ENCODE assay signal across 29 cellular contexts in the genomic region with DNA sequence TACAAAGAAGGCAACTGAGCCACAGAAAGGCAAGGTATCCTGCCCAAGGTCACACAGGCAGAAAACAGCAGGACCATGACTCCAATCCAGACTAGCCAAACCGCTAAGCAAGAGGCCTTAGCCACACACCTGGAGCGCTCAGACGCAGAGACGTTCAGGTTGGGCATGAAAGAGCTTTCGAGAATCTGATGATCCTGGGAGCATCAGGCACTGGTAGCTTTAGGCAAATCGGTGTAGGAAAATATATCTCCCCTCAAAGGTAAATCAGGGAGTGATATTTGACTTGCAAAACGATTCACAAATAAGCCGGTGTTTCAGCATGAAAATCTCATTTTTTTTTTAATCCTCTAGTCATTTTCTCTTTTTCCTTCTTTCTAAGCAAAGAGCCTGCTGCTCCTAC.
"Had no signal": no experiment of that assay in that cellular context is flagged by ENCODE, and none has a peak within 500 bp of the region (broad histone marks: within the 10 kb centered on the region; RNA-seq: fewer than 3 reads in every experiment).

No MANE protein-coding gene starts in this region.

- FAIRE-seq: colon, endometrium, keratinocyte had no signal

- H3K4me3 Mint-ChIP-seq: activated naive CD4-positive, alpha-beta T cell treated with anti-CD3 and anti-CD28 coated beads for 36 hours; activated naive CD8-positive, alpha-beta T cell treated with anti-CD3 and anti-CD28 coated beads for 36 hours; naive B cell; nephron progenitor cell; stimulated activated effector memory CD8-positive, alpha-beta T cell treated with anti-CD3 and anti-CD28 coated beads, Interleukin-12 subunit alpha, Interleukin-12 subunit beta, amount 100 ng/mL, for 72 hours had no signal

- H3K9me3 ChIP-seq: adrenal gland, body of pancreas, esophagus squamous epithelium, ovary, thyroid gland had no signal

- H3K36me3 Mint-ChIP-seq: activated naive CD8-positive, alpha-beta T cell treated with anti-CD3 and anti-CD28 coated beads for 36 hours; stimulated activated effector memory CD8-positive, alpha-beta T cell treated with anti-CD3 and anti-CD28 coated beads, Interleukin-12 subunit alpha, Interleukin-12 subunit beta, amount 100 ng/mL, for 72 hours had no signal

- H3K4me3 ChIP-seq: adrenal gland, body of pancreas, esophagus squamous epithelium, ovary, skin epidermis, stomach, thyroid gland had no signal

- H3K9me3 Mint-ChIP-seq: activated naive CD8-positive, alpha-beta T cell treated with anti-CD3 and anti-CD28 coated beads for 36 hours had no signal

- H3K27ac ChIP-seq: adrenal gland, body of pancreas, epithelial cell of prostate, esophagus squamous epithelium, ovary, skin epidermis, stomach, thyroid gland had no signal

- DNase-seq: activated CD4-positive, alpha-beta T cell treated with anti-CD3 and anti-CD28 coated beads for 4 hours; activated CD4-positive, alpha-beta T cell treated with anti-CD3 and anti-CD28 coated beads, Interleukin-2, amount 50 U/mL, for 4 hours; activated effector memory CD4-positive, alpha-beta T cell treated with Interleukin-2 at 50 U/mL for 16 hours; activated naive CD4-positive, alpha-beta T cell treated with anti-CD3 and anti-CD28 coated beads for 36 hours; activated naive CD8-positive, alpha-beta T cell treated with anti-CD3 and anti-CD28 coated beads for 36 hours; adrenal gland; aorta; body of pancreas; dermis blood vessel endothelial cell; effector CD8-positive, alpha-beta T cell; esophagus squamous epithelium; foreskin melanocyte; hippocampal formation; left cardiac atrium; left ventricle myocardium superior; naive B cell; nephron progenitor cell; ovary; stimulated activated CD4-positive, alpha-beta T cell treated with anti-CD3 and anti-CD28 coated beads, Interleukin-12 subunit alpha, Interleukin-12 subunit beta, amount 100 ng/mL, for 4 hours; stimulated activated CD4-positive, alpha-beta T cell treated with anti-CD3 and anti-CD28 coated beads, Interleukin-4, amount 100 ng/mL, for 24 hours; stomach had no signal

- ATAC-seq: body of pancreas; left cardiac atrium; left ventricle myocardium superior; stimulated activated effector memory CD8-positive, alpha-beta T cell treated with anti-CD3 and anti-CD28 coated beads, Interleukin-12 subunit alpha, Interleukin-12 subunit beta, amount 100 ng/mL, for 72 hours had no signal

- H3K36me3 ChIP-seq: adrenal gland, esophagus squamous epithelium, ovary, stomach, thyroid gland had no signal

- H3K4me1 ChIP-seq: body of pancreas had no signal

- H3K27me3 ChIP-seq: adrenal gland, body of pancreas, esophagus squamous epithelium, ovary, stomach, thyroid gland had no signal

- H3K27ac Mint-ChIP-seq: activated naive CD4-positive, alpha-beta T cell treated with anti-CD3 and anti-CD28 coated beads for 36 hours; activated naive CD8-positive, alpha-beta T cell treated with anti-CD3 and anti-CD28 coated beads for 36 hours; progenitor cell of endocrine pancreas; stimulated activated effector memory CD8-positive, alpha-beta T cell treated with anti-CD3 and anti-CD28 coated beads, Interleukin-12 subunit alpha, Interleukin-12 subunit beta, amount 100 ng/mL, for 72 hours had no signal
